In the genomic region with DNA sequence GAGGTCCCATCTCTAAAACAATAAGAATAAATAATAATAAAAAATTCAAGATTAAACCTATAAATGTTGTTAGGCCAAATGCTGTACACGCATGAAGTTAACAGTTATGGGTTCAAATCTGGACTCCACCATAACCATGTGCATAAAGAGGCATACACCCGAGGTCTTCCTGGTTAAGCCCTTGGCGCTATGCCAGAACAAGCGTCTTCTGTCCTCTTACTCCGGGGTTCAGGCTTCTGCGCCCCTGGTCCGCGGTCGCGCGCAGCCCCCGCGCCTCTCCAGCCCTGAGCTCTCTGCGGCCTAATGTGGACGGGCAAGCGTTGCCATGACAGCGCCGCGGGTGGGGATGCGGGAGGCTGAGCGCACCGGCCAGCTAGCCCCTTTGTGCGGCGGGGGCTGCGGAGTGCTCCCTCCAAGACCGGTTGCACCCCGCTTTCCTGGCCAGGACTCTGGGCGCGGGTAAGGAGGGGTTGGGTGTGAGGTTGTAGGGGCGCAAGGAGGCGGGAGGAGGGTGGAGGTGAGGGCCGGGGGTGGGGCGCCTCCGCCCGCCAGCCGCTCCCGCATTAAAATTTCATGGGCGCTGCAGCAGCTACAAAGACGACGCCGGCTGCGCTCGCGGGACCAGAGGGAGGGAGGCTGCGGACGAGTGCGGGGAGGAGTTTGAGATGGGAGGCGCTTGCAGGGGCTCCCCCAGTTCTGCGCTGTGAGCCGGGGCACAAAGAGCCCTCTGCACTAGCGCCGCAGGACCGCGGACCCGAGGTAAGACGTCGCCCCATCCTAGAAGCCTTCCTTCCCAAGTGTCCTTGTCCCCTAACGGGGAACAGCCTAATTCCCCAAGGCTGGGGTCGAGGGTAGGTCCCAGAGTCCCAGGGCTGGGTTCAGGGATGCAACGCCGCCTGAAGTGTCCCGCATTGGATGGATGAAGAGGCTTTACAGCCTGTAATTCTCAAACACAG, we compare ENCODE assay signal across 8 cellular contexts.
DNase-seq lines count a peak whose midpoint lies in the region; ATAC-seq, FAIRE-seq and TF ChIP-seq lines count a peak whose summit lies in the region.

A gene (plus strand): TSS at position 693 of the 956 bp plus-strand sequence.

- DNase-seq in D721Med (ENCODE audit: insufficient read length, low spot score): peak; percentile 29
- no peak for DNase-seq in HL-60 (ENCODE audit: low read depth in 1 of 2, low spot score in 1 of 2)
- peak; percentile 51 for DNase-seq in activated CD4-positive, alpha-beta T cell treated with anti-CD3 and anti-CD28 coated beads for 1 hour
- DNase-seq in LoVo (ENCODE audit: low spot score): no peak

- H3K27ac ChIP-seq in HL-60 (replicated peaks): no peak within 1 kb of the TSS
- no peak within 1 kb of the TSS for H3K27ac ChIP-seq in muscle layer of duodenum (ENCODE audit: low read length)
- no peak within 1 kb of the TSS for H3K27ac ChIP-seq in stomach smooth muscle (ENCODE audit: low read length)

- ATAC-seq in GM21360 (IDR thresholded peaks at IDR 0.05; ENCODE audit: unreplicated experiment): no peak

- H3K4me1 ChIP-seq in muscle layer of duodenum (ENCODE audit: control insufficient read depth in 1 of 2, insufficient read depth in 2 of 2, low read length in 2 of 2) (peaks cover 3 to 20% of the 10 kb centered on the region in 2 donors), stomach smooth muscle (ENCODE audit: control insufficient read depth, insufficient read depth, low read length) (peaks cover 20% of the 10 kb centered on the region)

- no peak within 1 kb of the TSS for H3K9ac ChIP-seq in stomach smooth muscle (ENCODE audit: low read length in 2 of 2)

- H3K36me3 ChIP-seq in muscle layer of duodenum (ENCODE audit: control insufficient read depth in 1 of 2, insufficient read depth in 2 of 2, low read length in 2 of 2) (no peaks in the 10 kb centered on the region), stomach smooth muscle (ENCODE audit: control insufficient read depth in 2 of 2, insufficient read depth in 2 of 2, low read length in 2 of 2) (no peaks in the 10 kb centered on the region)

- FAIRE-seq in D721Med (lab: Jason Lieb, UNC): no peak

- no peaks in the 10 kb centered on the region for H3K9me3 Mint-ChIP-seq in dendritic cell treated with granulocyte-macrophage colony-stimulating factor and Interleukin-4, amounts not matched to agents 40 ng/mL and 50 ng/mL, for 4 days

- H3K4me1 Mint-ChIP-seq in dendritic cell treated with granulocyte-macrophage colony-stimulating factor and Interleukin-4, amounts not matched to agents 40 ng/mL and 50 ng/mL, for 4 days (ENCODE audit: low read depth): peaks cover 35% of the 10 kb centered on the region

- H3K27ac Mint-ChIP-seq in dendritic cell treated with granulocyte-macrophage colony-stimulating factor and Interleukin-4, amounts not matched to agents 40 ng/mL and 50 ng/mL, for 4 days: peak within 1 kb of the TSS; percentile 17

- peak within 1 kb of the TSS; percentile 35; the same call in 1 of the 2 replicates for H3K4me3 ChIP-seq in HL-60 (replicated peaks; ENCODE audit: insufficient read depth, low read length)
- H3K4me3 ChIP-seq in muscle layer of duodenum (ENCODE audit: low read depth in 1 of 2, low read length in 2 of 2): peak within 1 kb of the TSS; percentile 37 to 55
- peak within 1 kb of the TSS; percentile 61 to 62 for H3K4me3 ChIP-seq in stomach smooth muscle (ENCODE audit: low read length in 2 of 2)

- no peaks in the 10 kb centered on the region for H3K9me3 ChIP-seq in muscle layer of duodenum (ENCODE audit: control insufficient read depth in 1 of 2, low read length in 2 of 2)
- no peaks in the 10 kb centered on the region for H3K9me3 ChIP-seq in stomach smooth muscle (ENCODE audit: control insufficient read depth in 2 of 2, low read length in 2 of 2)

- peaks cover 40% of the 10 kb centered on the region for H3K27me3 Mint-ChIP-seq in dendritic cell treated with granulocyte-macrophage colony-stimulating factor and Interleukin-4, amounts not matched to agents 40 ng/mL and 50 ng/mL, for 4 days

- intact Hi-C loops in dendritic cell treated with granulocyte-macrophage colony-stimulating factor and Interleukin-4, amounts not matched to agents 40 ng/mL and 50 ng/mL, for 4 days (cut with micrococcal nuclease): no loop called here

- peak within 1 kb of the TSS; percentile 70 for H3K4me3 Mint-ChIP-seq in dendritic cell treated with granulocyte-macrophage colony-stimulating factor and Interleukin-4, amounts not matched to agents 40 ng/mL and 50 ng/mL, for 4 days

- H3K36me3 Mint-ChIP-seq in dendritic cell treated with granulocyte-macrophage colony-stimulating factor and Interleukin-4, amounts not matched to agents 40 ng/mL and 50 ng/mL, for 4 days (ENCODE audit: low read depth): no peaks in the 10 kb centered on the region

- H3K27me3 ChIP-seq in HL-60 (ENCODE audit: insufficient read depth, poor library complexity, severe bottlenecking): peaks cover 13% of the 10 kb centered on the region
- peaks cover 28% of the 10 kb centered on the region for H3K27me3 ChIP-seq in muscle layer of duodenum (ENCODE audit: low read depth, low read length)
- peaks cover 26 to 38% of the 10 kb centered on the region in 2 donors for H3K27me3 ChIP-seq in stomach smooth muscle (ENCODE audit: control insufficient read depth in 1 of 2, insufficient read depth in 2 of 2, low read length in 2 of 2)

- TF ChIP-seq CTCF in D721Med (IDR thresholded peaks at IDR 0.05; ENCODE audit: insufficient read depth, missing control alignments) (no peak), HL-60 (IDR thresholded peaks at IDR 0.05; ENCODE audit: insufficient read depth, low read length) (no peak)

Comparison
In these comparisons a context has a peak if more than half of its experiments do, and no peak if none do; other contexts are left out.
1. DNase-seq: peak in D721Med (single experiment) and activated CD4-positive, alpha-beta T cell treated with anti-CD3 and anti-CD28 coated beads for 1 hour (single experiment); none in HL-60 (0 of 2) and LoVo (single experiment).
2. Peak in every context shown above with its lines, with median percentiles within 50 percentile points of each other: H3K4me3 ChIP-seq.